ENCODE assay signal across 10 cellular contexts in genomic region chr11:30143098-30143705, GRCh38.
A peak's percentile ranks its signal among the peaks of the same experiment; 100 is the strongest.
DNase-seq lines count a peak whose midpoint lies in the region; ATAC-seq and TF ChIP-seq lines count a peak whose summit lies in the region.
"Had no signal": no experiment of that assay in that cellular context is flagged by ENCODE, and none has a peak within 500 bp of the region (broad histone marks: within the 10 kb centered on the region; RNA-seq: fewer than 3 reads in every experiment).

No MANE protein-coding gene starts in this region.

- no peak overlapping the region for H3K9ac ChIP-seq in PC-3 (ENCODE audit: low read length)

- WGBS in esophagus muscularis mucosa: 54% methylated on average over 3 of the region's 3 CpGs

- H4K20me1 ChIP-seq in PC-3 (ENCODE audit: low read length): no peaks in the 10 kb centered on the region

- H3K79me2 ChIP-seq in PC-3 (ENCODE audit: low read length): no peaks in the 10 kb centered on the region

- no peaks in the 10 kb centered on the region for H3K9me3 Mint-ChIP-seq in T-helper 2 cell treated with Interferon-gamma antibody and Interleukin-4, amounts not matched to agents 5 μg/mL and 100 μg/mL, for 36 hours
- H3K9me3 Mint-ChIP-seq: naive thymus-derived CD8-positive, alpha-beta T cell; T-cell had no signal

- no TSS peak for BruUV-seq in PC-3 (replicated peaks; lab: Mats Ljungman, UMichigan)

- no peak overlapping the region for H2AFZ ChIP-seq in PC-3 (ENCODE audit: low read length)

- H3K27ac ChIP-seq in PC-3 (ENCODE audit: low read length) (no peak overlapping the region), esophagus muscularis mucosa (replicated peaks in 1 of 4) (no peak overlapping the region)

- no peaks in the 10 kb centered on the region for H3K27me3 Mint-ChIP-seq in T-helper 2 cell treated with Interferon-gamma antibody and Interleukin-4, amounts not matched to agents 5 μg/mL and 100 μg/mL, for 36 hours (ENCODE audit: low read depth)

- no peak overlapping the region for H3K4me3 Mint-ChIP-seq in T-helper 2 cell treated with Interferon-gamma antibody and Interleukin-4, amounts not matched to agents 5 μg/mL and 100 μg/mL, for 36 hours
- H3K4me3 Mint-ChIP-seq: naive thymus-derived CD8-positive, alpha-beta T cell; T-cell had no signal

- H3K9me2 ChIP-seq in PC-3 (replicated peaks; ENCODE audit: low read length): no peaks in the 10 kb centered on the region

- no peaks in the 10 kb centered on the region for H3K9me3 ChIP-seq in PC-3 (ENCODE audit: low read length)
- H3K9me3 ChIP-seq in esophagus muscularis mucosa: no peaks in the 10 kb centered on the region

- no peak for TF ChIP-seq EP300 in esophagus muscularis mucosa (IDR thresholded peaks at IDR 0.05)

- peak; percentile 11 for DNase-seq in CMK (ENCODE audit: low read depth)
- DNase-seq in PC-3: peak; percentile 68
- no peak for DNase-seq in esophagus muscularis mucosa (ENCODE audit: extremely low spot score)
- DNase-seq in pons (ENCODE audit: low spot score): peak; percentile 46
- no peak for DNase-seq in activated T-cell treated with anti-CD3 and anti-CD28 coated beads, Interleukin-2, amount 50 U/mL, for 48 hours
- DNase-seq in T-helper 2 cell treated with Interferon-gamma antibody and Interleukin-4, amounts not matched to agents 5 μg/mL and 100 μg/mL, for 36 hours (ENCODE audit: low spot score): no peak

- H3K36me3 Mint-ChIP-seq in T-helper 2 cell treated with Interferon-gamma antibody and Interleukin-4, amounts not matched to agents 5 μg/mL and 100 μg/mL, for 36 hours (ENCODE audit: low read depth): no peaks in the 10 kb centered on the region
- H3K36me3 Mint-ChIP-seq: naive thymus-derived CD8-positive, alpha-beta T cell; T-cell had no signal

- no peak overlapping the region for H3K27ac Mint-ChIP-seq in T-helper 2 cell treated with Interferon-gamma antibody and Interleukin-4, amounts not matched to agents 5 μg/mL and 100 μg/mL, for 36 hours
- H3K27ac Mint-ChIP-seq: naive thymus-derived CD8-positive, alpha-beta T cell; T-cell had no signal

- intact Hi-C loops in PC-3 (cut with micrococcal nuclease) (loop anchor here (1.0 kb wide), 1 partner anchor 710 kb away; no protein-coding TSS in a partner anchor), esophagus muscularis mucosa (cut with DNase I) (no loop called here)

- H3K36me3 ChIP-seq in PC-3 (ENCODE audit: low read depth, low read length): no peaks in the 10 kb centered on the region
- H3K36me3 ChIP-seq in esophagus muscularis mucosa: no peaks in the 10 kb centered on the region

- ATAC-seq in GM18858 (IDR thresholded peaks at IDR 0.05; ENCODE audit: unreplicated experiment) (peak; percentile 71), HG03354 (IDR thresholded peaks at IDR 0.05; ENCODE audit: poor library complexity, severe bottlenecking, unreplicated experiment) (peak; percentile 83), PC-3 (no peak)
- ATAC-seq: naive thymus-derived CD8-positive, alpha-beta T cell; T-cell had no signal

- H3K4me1 Mint-ChIP-seq in T-helper 2 cell treated with Interferon-gamma antibody and Interleukin-4, amounts not matched to agents 5 μg/mL and 100 μg/mL, for 36 hours (ENCODE audit: low read depth): no peaks in the 10 kb centered on the region
- H3K4me1 Mint-ChIP-seq: naive thymus-derived CD8-positive, alpha-beta T cell; T-cell had no signal

- no peak for TF ChIP-seq POLR2A in esophagus muscularis mucosa (IDR thresholded peaks at IDR 0.05; ENCODE audit: low read depth)

- POLR2A ChIA-PET in PC-3 (lab: Charles Lee; ENCODE audit: unreplicated experiment): no interaction called here

- CTCF ChIA-PET in PC-3 (lab: Charles Lee): interaction anchor here (0.6 to 1.0 kb wide), 4 partner anchors 15 to 695 kb away, joined by 3 to 4 read pairs (median 3); no protein-coding TSS in a partner anchor

- peak; percentile 79 for TF ChIP-seq CTCF in PC-3 (conservative IDR thresholded peaks at IDR 0.05; ENCODE audit: low read depth, low read length)
- peak; percentile 44 to 70 (median 57) for TF ChIP-seq CTCF in esophagus muscularis mucosa (IDR thresholded peaks at IDR 0.05)

- H3K4me2 ChIP-seq in PC-3 (ENCODE audit: low read length): no peak overlapping the region

- no peaks in the 10 kb centered on the region for H3K4me1 ChIP-seq in PC-3 (ENCODE audit: insufficient read depth, low read length)
- no peaks in the 10 kb centered on the region for H3K4me1 ChIP-seq in esophagus muscularis mucosa

- no peaks in the 10 kb centered on the region for H3K27me3 ChIP-seq in PC-3 (ENCODE audit: low read length)
- no peaks in the 10 kb centered on the region for H3K27me3 ChIP-seq in esophagus muscularis mucosa

- no peak overlapping the region for H3K4me3 ChIP-seq in PC-3 (ENCODE audit: low read length)
- no peak overlapping the region for H3K4me3 ChIP-seq in esophagus muscularis mucosa

- H3F3A ChIP-seq in PC-3 (ENCODE audit: low read length, unreplicated experiment): no peaks in the 10 kb centered on the region

Comparison
In these comparisons a context has a peak if more than half of its experiments do, and no peak if none do; other contexts are left out.
1. DNase-seq: peak in CMK (single experiment), PC-3 (single experiment) and pons (single experiment); none in esophagus muscularis mucosa (single experiment), activated T-cell treated with anti-CD3 and anti-CD28 coated beads, Interleukin-2, amount 50 U/mL, for 48 hours (0 of 2) and T-helper 2 cell treated with Interferon-gamma antibody and Interleukin-4, amounts not matched to agents 5 μg/mL and 100 μg/mL, for 36 hours (single experiment).